In the genomic region with DNA sequence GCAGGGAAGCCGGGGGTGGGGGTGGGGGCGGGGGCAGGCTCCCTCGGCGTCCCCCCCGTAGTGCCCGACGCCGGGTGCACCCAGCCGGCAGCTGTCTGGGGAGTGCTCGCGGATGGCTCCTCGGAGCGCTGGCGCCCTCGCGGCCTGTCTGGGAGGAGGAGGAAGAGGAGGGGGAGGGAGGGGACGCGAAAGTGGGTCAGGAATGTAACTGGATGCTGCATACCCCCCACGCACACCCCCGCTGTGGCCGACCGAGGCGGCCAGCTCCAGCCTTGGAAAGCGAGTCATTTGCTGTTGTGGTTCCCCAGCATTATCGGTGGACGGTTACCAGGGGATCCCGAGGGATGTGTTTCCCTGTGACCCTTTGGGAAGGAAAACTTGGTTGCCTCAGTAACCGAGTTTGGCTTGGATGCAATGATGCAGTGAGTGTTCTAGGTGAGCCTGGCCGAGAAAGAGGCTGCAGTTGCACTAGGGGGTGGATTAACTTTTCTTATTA, we compare ENCODE assay signal across 8 cellular contexts. TPM values are rescaled to one million over a fixed set of nuclear protein-coding genes. Genes with fewer than 3 reads are reported as not detected.
A peak's percentile ranks its signal among the peaks of the same experiment; 100 is the strongest.
DNase-seq lines count a peak whose midpoint lies in the region; ATAC-seq and TF ChIP-seq lines count a peak whose summit lies in the region.

No MANE protein-coding gene starts in this region.

- 2 to 3% methylated on average over 29 of the region's 29 CpGs for WGBS in heart right ventricle, 2 donors

- no peak overlapping the region for H3K4me2 ChIP-seq in KMS-11

- no peaks in the 10 kb centered on the region for H3K79me2 ChIP-seq in KMS-11 (ENCODE audit: insufficient read depth, low read depth)

- H3K36me3 Mint-ChIP-seq in activated naive CD8-positive, alpha-beta T cell = no peaks in the 10 kb centered on the region

- peak overlapping the region; percentile 1; the same call in 1 of the 2 replicates for H2AFZ ChIP-seq in KMS-11 (ENCODE audit: low read depth)

- ATAC-seq in heart right ventricle = peak; percentile 62 to 85 (median 72)
- no peak for ATAC-seq in GM18870 (IDR thresholded peaks at IDR 0.05; ENCODE audit: unreplicated experiment)
- ATAC-seq in HG03039 (IDR thresholded peaks at IDR 0.05; ENCODE audit: unreplicated experiment) = no peak

- H3K4me3 ChIP-seq in KMS-11 (IDR thresholded peaks at IDR 0.05; ENCODE audit: insufficient read depth, low read depth, low read length) (no peak overlapping the region), heart right ventricle (peak overlapping the region; percentile 44 to 76 (median 67))

- no peaks in the 10 kb centered on the region for H3K9me3 Mint-ChIP-seq in activated naive CD8-positive, alpha-beta T cell (ENCODE audit: low read depth)

- H3K4me1 Mint-ChIP-seq in activated naive CD8-positive, alpha-beta T cell (ENCODE audit: low read depth) = peaks cover 11% of the 10 kb centered on the region

- H3K27me3 Mint-ChIP-seq in activated naive CD8-positive, alpha-beta T cell = no peaks in the 10 kb centered on the region

- H3K27me3 ChIP-seq in KMS-11 (ENCODE audit: insufficient read depth, low read depth) (no peaks in the 10 kb centered on the region), heart right ventricle (peaks cover 0 to 6% (median 0%) of the 10 kb centered on the region in 7 donors)

- H3K27ac Mint-ChIP-seq in activated naive CD8-positive, alpha-beta T cell = peak overlapping the region; percentile 71

- H3K4me1 ChIP-seq in KMS-11 (ENCODE audit: low read depth, poor library complexity, severe bottlenecking) (no peaks in the 10 kb centered on the region), heart right ventricle (peaks cover 0 to 55% (median 21%) of the 10 kb centered on the region in 9 donors)

- no peak overlapping the region; the same call in 1 of the 2 replicates for H3K9ac ChIP-seq in KMS-11

- H3K27ac ChIP-seq in KMS-11 (no peak overlapping the region), heart right ventricle (peak overlapping the region; percentile 12 to 92 (median 72))

- no peaks in the 10 kb centered on the region for H3K9me3 ChIP-seq in heart right ventricle

- TF ChIP-seq CTCF in KMS-11 (conservative IDR thresholded peaks at IDR 0.05; ENCODE audit: low read depth, low read length) (no peak), heart right ventricle (IDR thresholded peaks at IDR 0.05) (no peak)

- intact Hi-C loops in heart right ventricle (cut with DNase I) = loop anchor here in 2 of 10 donors (2.0 to 10.0 kb wide), 6 partner anchors 30 to 328 kb away; no protein-coding TSS in a partner anchor

- no peaks in the 10 kb centered on the region for H3K36me3 ChIP-seq in KMS-11 (ENCODE audit: insufficient read depth)
- H3K36me3 ChIP-seq in heart right ventricle = no peaks in the 10 kb centered on the region

- H3K4me3 Mint-ChIP-seq in activated naive CD8-positive, alpha-beta T cell = peak overlapping the region; percentile 79

- no peaks in the 10 kb centered on the region for H4K20me1 ChIP-seq in KMS-11 (ENCODE audit: insufficient read depth)

- peak; percentile 68 for DNase-seq in GM03348 (ENCODE audit: low spot score)
- peak; percentile 38 to 63 for DNase-seq in heart right ventricle
- peak; percentile 24 for DNase-seq in occipital lobe (lab: John Stamatoyannopoulos, UW)
- no peak for DNase-seq in activated effector memory CD4-positive, alpha-beta T cell treated with anti-CD3 and anti-CD28 coated beads, Interleukin-2, amount 50 U/mL, for 16 hours

RNA-seq across cellular contexts. Expression of gene RREB1, which starts 55.3 kb away (rescaled TPM):
- 10 to 100 TPM; 32.2 to 47.1 (median 36.8) TPM for total RNA-seq in heart right ventricle
- 10 to 100 TPM in 1 of 2 donors, 1 to 10 TPM in 1; 3.0 to 11.4 TPM for polyA plus RNA-seq in heart right ventricle
- total RNA-seq in occipital lobe = 1.4 TPM

Comparison
In these comparisons a context has a peak if more than half of its experiments do, and no peak if none do; other contexts are left out.
1. ATAC-seq: peak in heart right ventricle (8 of 8); none in GM18870 (single experiment) and HG03039 (single experiment).
2. RNA of gene RREB1, which starts 55.3 kb away (total RNA-seq): 32.2 to 47.1 TPM in heart right ventricle; 1.4 TPM in occipital lobe (single experiment); every median in the first group is over 10 times any median in the second.